Comparison of ENCODE assay signal across 13 cellular contexts in genomic region chr18:24018299-24018910, GRCh38. TPM values are rescaled to one million over a fixed set of nuclear protein-coding genes. Genes with fewer than 3 reads are reported as not detected.
DNase-seq lines count a peak whose midpoint lies in the region; ATAC-seq and TF ChIP-seq lines count a peak whose summit lies in the region.
"Had no signal": no experiment of that assay in that cellular context is flagged by ENCODE, and none has a peak within 500 bp of the region (broad histone marks: within the 10 kb centered on the region; RNA-seq: fewer than 3 reads in every experiment).

No MANE protein-coding gene starts in this region.

- peak overlapping the region; percentile 68 for H3K27ac ChIP-seq in KOPT-K1 (ENCODE audit: low read depth, low read length, poor library complexity, severe bottlenecking)

- no peak for ATAC-seq in activated CD8-positive, alpha-beta memory T cell treated with anti-CD3 and anti-CD28 coated beads, Interleukin-2, amount 10 ng/mL, durations not matched to agents 7 days and 5 days
- peak in 1 of 2 donors; percentile 17 for ATAC-seq in activated naive CD4-positive, alpha-beta T cell treated with anti-CD3 and anti-CD28 coated beads, Interleukin-2, amount 50 U/mL, for 72 hours
- no peak for ATAC-seq in HG02623 (IDR thresholded peaks at IDR 0.05; ENCODE audit: unreplicated experiment)

- no peaks in the 10 kb centered on the region for H3K27me3 Mint-ChIP-seq in activated CD8-positive, alpha-beta memory T cell treated with anti-CD3 and anti-CD28 coated beads, Interleukin-2, amount 10 ng/mL, durations not matched to agents 7 days and 5 days
- H3K27me3 Mint-ChIP-seq in neural crest cell (ENCODE audit: low read depth), result no peaks in the 10 kb centered on the region
- no peaks in the 10 kb centered on the region for H3K27me3 Mint-ChIP-seq in mesothelial cell of epicardium (ENCODE audit: low read depth)

- H3K9me3 ChIP-seq in KOPT-K1 (ENCODE audit: insufficient read depth, low read length, poor library complexity, severe bottlenecking), result no peaks in the 10 kb centered on the region
- H3K9me3 ChIP-seq: SK-N-SH had no signal

- TF ChIP-seq CTCF in neural crest cell (conservative IDR thresholded peaks at IDR 0.05) (no peak), mesothelial cell of epicardium (IDR thresholded peaks at IDR 0.05; ENCODE audit: unreplicated experiment) (no peak)

- peaks cover 51% of the 10 kb centered on the region for H3K36me3 Mint-ChIP-seq in activated CD8-positive, alpha-beta memory T cell treated with anti-CD3 and anti-CD28 coated beads, Interleukin-2, amount 10 ng/mL, durations not matched to agents 7 days and 5 days
- peaks cover 18 to 27% of the 10 kb centered on the region in 2 donors for H3K36me3 Mint-ChIP-seq in activated naive CD4-positive, alpha-beta T cell treated with anti-CD3 and anti-CD28 coated beads, Interleukin-2, amount 50 U/mL, for 72 hours
- peaks cover 2% of the 10 kb centered on the region for H3K36me3 Mint-ChIP-seq in neural crest cell (ENCODE audit: low read depth)
- no peaks in the 10 kb centered on the region for H3K36me3 Mint-ChIP-seq in mesothelial cell of epicardium

- CTCF ChIA-PET in activated CD8-positive, alpha-beta memory T cell treated with anti-CD3 and anti-CD28 coated beads, Interleukin-2, amount 10 ng/mL, durations not matched to agents 7 days and 5 days (lab: Charles Lee), result no interaction called here

- peaks cover 73% of the 10 kb centered on the region for H3K4me1 Mint-ChIP-seq in activated CD8-positive, alpha-beta memory T cell treated with anti-CD3 and anti-CD28 coated beads, Interleukin-2, amount 10 ng/mL, durations not matched to agents 7 days and 5 days
- peaks cover 23% of the 10 kb centered on the region for H3K4me1 Mint-ChIP-seq in neural crest cell
- peaks cover 39% of the 10 kb centered on the region for H3K4me1 Mint-ChIP-seq in mesothelial cell of epicardium

- no peaks in the 10 kb centered on the region for H3K36me3 ChIP-seq in KOPT-K1 (ENCODE audit: insufficient read depth, low read length)

- peak overlapping the region; percentile 94 for H3K27ac Mint-ChIP-seq in activated CD8-positive, alpha-beta memory T cell treated with anti-CD3 and anti-CD28 coated beads, Interleukin-2, amount 10 ng/mL, durations not matched to agents 7 days and 5 days
- H3K27ac Mint-ChIP-seq in activated naive CD4-positive, alpha-beta T cell treated with anti-CD3 and anti-CD28 coated beads, Interleukin-2, amount 50 U/mL, for 72 hours, result peak overlapping the region; percentile 69 to 89
- H3K27ac Mint-ChIP-seq in neural crest cell (ENCODE audit: unreplicated experiment) (peak overlapping the region; percentile 0), mesothelial cell of epicardium (no peak overlapping the region)

- peak; percentile 56 for DNase-seq in activated CD8-positive, alpha-beta memory T cell treated with anti-CD3 and anti-CD28 coated beads, Interleukin-2, amount 10 ng/mL, durations not matched to agents 7 days and 5 days
- no peak for DNase-seq in activated CD8-positive, alpha-beta memory T cell treated with anti-CD3 and anti-CD28 coated beads, Interleukin-2, amount 50 U/mL, for 48 hours
- DNase-seq in activated naive CD4-positive, alpha-beta T cell treated with anti-CD3 and anti-CD28 coated beads, Interleukin-2, amount 50 U/mL, for 72 hours (ENCODE audit: low spot score in 2 of 2), result no peak
- DNase-seq in neural crest cell (ENCODE audit: low read depth, low spot score) (no peak), cardiac septum (ENCODE audit: low spot score) (no peak), mesothelial cell of epicardium (ENCODE audit: low spot score in 2 of 2, unreplicated experiment in 2 of 2) (no peak)
- DNase-seq: activated CD4-positive, CD25-positive, alpha-beta regulatory T cell; amniotic stem cell; cortex of kidney; posterior cingulate gyrus; SK-N-SH had no signal

- peak overlapping the region; percentile 62 for H3K4me3 Mint-ChIP-seq in activated CD8-positive, alpha-beta memory T cell treated with anti-CD3 and anti-CD28 coated beads, Interleukin-2, amount 10 ng/mL, durations not matched to agents 7 days and 5 days
- no peak overlapping the region for H3K4me3 Mint-ChIP-seq in neural crest cell
- H3K4me3 Mint-ChIP-seq in mesothelial cell of epicardium, result no peak overlapping the region

- H3K9me3 Mint-ChIP-seq in activated CD8-positive, alpha-beta memory T cell treated with anti-CD3 and anti-CD28 coated beads, Interleukin-2, amount 10 ng/mL, durations not matched to agents 7 days and 5 days (ENCODE audit: low read depth), result no peaks in the 10 kb centered on the region
- H3K9me3 Mint-ChIP-seq in activated naive CD4-positive, alpha-beta T cell treated with anti-CD3 and anti-CD28 coated beads, Interleukin-2, amount 50 U/mL, for 72 hours, result no peaks in the 10 kb centered on the region
- no peaks in the 10 kb centered on the region for H3K9me3 Mint-ChIP-seq in neural crest cell
- no peaks in the 10 kb centered on the region for H3K9me3 Mint-ChIP-seq in mesothelial cell of epicardium

- intact Hi-C loops in cardiac septum (cut with DNase I), result no loop called here

RNA-seq across cellular contexts. Expression of gene TTC39C, which starts 3.9 kb away (rescaled TPM):
- 10 to 100 TPM; 59.0 to 69.7 TPM for total RNA-seq in activated CD8-positive, alpha-beta memory T cell treated with anti-CD3 and anti-CD28 coated beads, Interleukin-2, amount 10 ng/mL, durations not matched to agents 7 days and 5 days
- 10 to 100 TPM; 44.0 to 46.2 TPM for total RNA-seq in activated naive CD4-positive, alpha-beta T cell treated with anti-CD3 and anti-CD28 coated beads, Interleukin-2, amount 50 U/mL, for 72 hours
- total RNA-seq in neural crest cell (23.0 and 23.5 TPM in 2 replicates), cardiac septum (9.2 TPM), mesothelial cell of epicardium (22.9 to 26.6 TPM (median 24.7 TPM) in 3 replicates)
